Comparison of ENCODE assay signal across 11 cellular contexts in the genomic region with DNA sequence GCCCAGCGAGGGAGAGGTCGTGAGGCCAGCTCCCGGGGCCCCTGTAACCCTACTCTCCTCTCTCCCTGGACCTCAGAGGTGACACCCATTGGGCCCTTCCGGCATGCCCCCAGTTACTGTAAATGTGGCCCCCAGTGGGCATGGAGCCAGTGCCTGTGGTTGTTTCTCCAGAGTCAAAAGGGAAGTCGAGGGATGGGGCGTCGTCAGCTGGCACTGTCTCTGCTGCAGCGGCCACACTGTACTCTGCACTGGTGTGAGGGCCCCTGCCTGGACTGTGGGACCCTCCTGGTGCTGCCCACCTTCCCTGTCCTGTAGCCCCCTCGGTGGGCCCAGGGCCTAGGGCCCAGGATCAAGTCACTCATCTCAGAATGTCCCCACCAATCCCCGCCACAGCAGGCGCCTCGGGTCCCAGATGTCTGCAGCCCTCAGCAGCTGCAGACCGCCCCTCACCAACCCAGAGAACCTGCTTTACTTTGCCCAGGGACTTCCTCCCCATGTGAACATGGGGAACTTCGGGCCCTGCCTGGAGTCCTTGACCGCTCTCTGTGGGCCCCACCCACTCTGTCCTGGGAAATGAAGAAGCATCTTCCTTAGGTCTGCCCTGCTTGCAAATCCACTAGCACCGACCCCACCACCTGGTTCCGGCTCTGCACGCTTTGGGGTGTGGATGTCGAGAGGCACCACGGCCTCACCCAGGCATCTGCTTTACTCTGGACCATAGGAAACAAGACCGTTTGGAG. TPM values are rescaled to one million over a fixed set of nuclear protein-coding genes. Genes with fewer than 3 reads are reported as not detected.
DNase-seq lines count a peak whose midpoint lies in the region; ATAC-seq, FAIRE-seq and TF ChIP-seq lines count a peak whose summit lies in the region.
"Had no signal": no experiment of that assay in that cellular context is flagged by ENCODE, and none has a peak within 500 bp of the region (broad histone marks: within the 10 kb centered on the region; RNA-seq: fewer than 3 reads in every experiment).

No MANE protein-coding gene starts in this region.

- no peaks in the 10 kb centered on the region for H3K9me1 ChIP-seq in K562 (ENCODE audit: control insufficient read depth, insufficient read depth, low read length)

- H3K9me3 ChIP-seq in liver (ENCODE audit: control insufficient read depth in 4 of 4, low read length in 3 of 4) (no peaks in the 10 kb centered on the region), HepG2 (ENCODE audit: low read length) (no peaks in the 10 kb centered on the region), K562 (replicated peaks; ENCODE audit: control insufficient read depth, insufficient read depth, low read depth, low read length) (no peaks in the 10 kb centered on the region), muscle layer of colon (ENCODE audit: low read length) (no peaks in the 10 kb centered on the region)

- H2AFZ ChIP-seq in HepG2 (ENCODE audit: low read length) = no peak overlapping the region
- peak overlapping the region; percentile 66 for H2AFZ ChIP-seq in K562 (ENCODE audit: low read depth, low read length)

- CTCF ChIA-PET in HepG2 (lab: Yijun Ruan, JAX; ENCODE audit: low intra/inter-chr PET ratio, low total read pairs) = no interaction called here
- CTCF ChIA-PET in K562 (lab: Yijun Ruan, JAX; ENCODE audit: low intra/inter-chr PET ratio) = no interaction called here

- H3K4me3 ChIP-seq in liver (ENCODE audit: low read depth in 1 of 3, low read length in 3 of 3) (no peak overlapping the region), HepG2 (replicated peaks in 1 of 3; ENCODE audit: insufficient read depth in 1 of 3, low read depth in 2 of 3, low read length in 3 of 3) (no peak overlapping the region), K562 (no peak overlapping the region), muscle layer of colon (ENCODE audit: low read depth in 1 of 2, low read length in 2 of 2) (no peak overlapping the region)

- ATAC-seq in HepG2 = no peak
- ATAC-seq in K562 = no peak
- ATAC-seq in HG02885 (IDR thresholded peaks at IDR 0.05; ENCODE audit: poor library complexity, unreplicated experiment) = no peak

- POLR2A ChIA-PET in HepG2 (lab: Yijun Ruan, JAX) (no interaction called here), K562 (lab: Yijun Ruan, JAX) (interaction anchor here (0.7 to 0.8 kb wide), 2 partner anchors 17 to 234 kb away, joined by 3 to 4 read pairs; no protein-coding TSS in a partner anchor)

- in situ Hi-C loops in HepG2 (cut with HindIII; ENCODE audit: extremely low pct_ligation_motif_present, low pct_unique_long_range_greater_than_20kb) (no loop called here), K562 (cut with MboI) (no loop called here)

- no peak overlapping the region for H3K4me2 ChIP-seq in HepG2 (ENCODE audit: low read depth, low read length)
- no peak overlapping the region for H3K4me2 ChIP-seq in K562 (ENCODE audit: insufficient read depth, low read length)

- BruUV-seq in HepG2 (replicated peaks; lab: Mats Ljungman, UMichigan) (no TSS peak), K562 (replicated peaks; lab: Mats Ljungman, UMichigan) (no TSS peak)

- DNase-seq in HepG2 (ENCODE audit: low spot score) (no peak), K562 (ENCODE audit: extremely low read depth in 1 of 4, low spot score in 3 of 4) (no peak), NCI-H226 (no peak), cortex of kidney (lab: John Stamatoyannopoulos, UW) (no peak), NCI-H748 treated with DMSO at 0.1 percent for 48 hours (lab: John Stamatoyannopoulos, UW) (no peak)
- DNase-seq: activated gamma-delta T cell treated with Interleukin-2 at 50 U/mL for 16 hours, COR-L47 had no signal

- no peak overlapping the region for H3K9ac ChIP-seq in liver (ENCODE audit: low read depth in 1 of 2, low read length in 2 of 2)
- H3K9ac ChIP-seq in HepG2 (ENCODE audit: insufficient read depth, low read depth, low read length) = no peak overlapping the region
- peak overlapping the region in 1 of 2 experiments; percentile 32; a peak in 2 of 4 replicates for H3K9ac ChIP-seq in K562 (ENCODE audit: insufficient read depth in 1 of 2, low read depth in 2 of 2, low read length in 2 of 2)
- H3K9ac ChIP-seq in muscle layer of colon (ENCODE audit: low read length) = no peak overlapping the region

- H4K20me1 ChIP-seq in HepG2 (ENCODE audit: insufficient read depth, low read length) = no peaks in the 10 kb centered on the region
- H4K20me1 ChIP-seq in K562 (replicated peaks; ENCODE audit: control insufficient read depth, insufficient read depth, low read length) = no peaks in the 10 kb centered on the region

- no peaks in the 10 kb centered on the region for H3K79me2 ChIP-seq in HepG2 (ENCODE audit: insufficient read depth, low read length)
- no peaks in the 10 kb centered on the region for H3K79me2 ChIP-seq in K562 (ENCODE audit: control insufficient read depth, insufficient read depth, low read length)

- TF ChIP-seq POLR2A in HepG2 (IDR thresholded peaks at IDR 0.05; ENCODE audit: insufficient read depth in 1 of 2, low read depth in 2 of 2, low read length in 2 of 2) (no peak), K562 (conservative IDR thresholded peaks at IDR 0.05) (no peak)

- H3K27me3 ChIP-seq in liver (ENCODE audit: control insufficient read depth in 4 of 4, insufficient read depth in 4 of 4, low read length in 3 of 4) (no peaks in the 10 kb centered on the region), HepG2 (ENCODE audit: control insufficient read depth in 1 of 2, insufficient read depth in 2 of 2, low read length in 2 of 2) (peaks cover 5 to 53% of the 10 kb centered on the region in 2 experiments; a peak in 4 of 5 replicates), K562 (ENCODE audit: control insufficient read depth in 2 of 2, insufficient read depth in 2 of 2, low read length in 2 of 2) (no peaks in the 10 kb centered on the region), muscle layer of colon (ENCODE audit: control insufficient read depth in 1 of 2, insufficient read depth in 2 of 2, low read length in 2 of 2) (no peaks in the 10 kb centered on the region)

- 81% methylated on average over 21 of the region's 21 CpGs for WGBS in liver
- WGBS in HepG2 (ENCODE audit: low lambda C conversion rate) = 68% methylated on average over 11 of the region's 21 CpGs
- 86% methylated on average over 20 of the region's 21 CpGs for WGBS in K562 (ENCODE audit: insufficient coverage, low coverage, missing lambda C conversion rate)

- H3K36me3 ChIP-seq in liver (ENCODE audit: control insufficient read depth in 4 of 4, insufficient read depth in 3 of 4, low read depth in 1 of 4, low read length in 3 of 4) = no peaks in the 10 kb centered on the region
- H3K36me3 ChIP-seq in HepG2 (replicated peaks in 1 of 2; ENCODE audit: control insufficient read depth in 1 of 2, insufficient read depth in 2 of 2, low read length in 2 of 2) = no peaks in the 10 kb centered on the region
- H3K36me3 ChIP-seq in K562 (ENCODE audit: control insufficient read depth, insufficient read depth, low read length) = peaks cover 33% of the 10 kb centered on the region; the same call in 1 of the 3 replicates
- no peaks in the 10 kb centered on the region for H3K36me3 ChIP-seq in muscle layer of colon (ENCODE audit: insufficient read depth, low read length)

- intact Hi-C loops in HepG2 (cut with micrococcal nuclease; ENCODE audit: unreplicated experiment) = no loop called here
- intact Hi-C loops in K562 (cut with micrococcal nuclease) = no loop called here

- peaks cover 2 to 22% (median 5%) of the 10 kb centered on the region in 4 donors for H3K4me1 ChIP-seq in liver (ENCODE audit: control insufficient read depth in 4 of 4, insufficient read depth in 4 of 4, low read length in 3 of 4)
- peaks cover 35% of the 10 kb centered on the region for H3K4me1 ChIP-seq in HepG2 (ENCODE audit: insufficient read depth, low read length)
- peaks cover 16 to 54% of the 10 kb centered on the region in 2 experiments for H3K4me1 ChIP-seq in K562 (replicated peaks in 1 of 2; ENCODE audit: control insufficient read depth in 2 of 2, insufficient read depth in 2 of 2, low read length in 2 of 2)
- peaks cover 6% of the 10 kb centered on the region for H3K4me1 ChIP-seq in muscle layer of colon (ENCODE audit: insufficient read depth, low read length)

- no peak for TF ChIP-seq CTCF in liver (IDR thresholded peaks at IDR 0.05; ENCODE audit: low read depth, low read length, missing input control)
- no peak for TF ChIP-seq CTCF in HepG2 (CRISPR knock-in tag; IDR thresholded peaks at IDR 0.05)
- TF ChIP-seq CTCF in K562 (IDR thresholded peaks at IDR 0.05 in 2 of 3, conservative IDR thresholded peaks at IDR 0.05 in 1 of 3; ENCODE audit: insufficient read depth in 2 of 3, low read depth in 1 of 3, low read length in 3 of 3) = no peak

- TF ChIP-seq EP300 in HepG2 (IDR thresholded peaks at IDR 0.05; ENCODE audit: low read depth in 2 of 2, low read length in 2 of 2) (no peak), HepG2 (CRISPR knock-in tag; IDR thresholded peaks at IDR 0.05; ENCODE audit: borderline replicate concordance) (no peak), K562 (IDR thresholded peaks at IDR 0.05; ENCODE audit: low read length) (no peak)

- H3K27ac ChIP-seq in liver (ENCODE audit: low read depth in 1 of 2, low read length in 2 of 2) (peak overlapping the region; percentile 66 to 68), HepG2 (ENCODE audit: extremely low read length, insufficient read depth, low read length) (no peak overlapping the region), K562 (ENCODE audit: extremely low read depth, low read depth, low read length) (peak overlapping the region; percentile 36; the same call in 1 of the 3 replicates), muscle layer of colon (ENCODE audit: low read depth, low read length) (peak overlapping the region; percentile 60)

- FAIRE-seq in HepG2 (lab: Jason Lieb, UNC) (no peak), K562 (lab: Jason Lieb, UNC) (no peak)

- no peak for TF ChIP-seq RAD21 in liver (IDR thresholded peaks at IDR 0.05)
- no peak for TF ChIP-seq RAD21 in HepG2 (CRISPR knock-in tag; IDR thresholded peaks at IDR 0.05)
- TF ChIP-seq RAD21 in K562 (CRISPR knock-in tag; conservative IDR thresholded peaks at IDR 0.05 in 1 of 2, IDR thresholded peaks at IDR 0.05 in 1 of 2) = no peak

RNA-seq across cellular contexts. Expression of a gene that starts 23.7 kb away (rescaled TPM):
- total RNA-seq in liver (10 to 100 TPM; 16.0 to 16.9 TPM), HepG2 (2016; rRNA removed; fragmentation: Illumina TruSeq; extraction: Trizol) (0.04 TPM in 1 of 2 replicates, not detected in the other), K562 (2014; rRNA removed) (40.8 and 54.1 TPM in 2 replicates), K562 (2014; rRNA removed; fragmentation: Illumina TruSeq; extraction: Trizol) (17.5 and 22.7 TPM in 2 replicates), K562 (2015; rRNA removed; fragmentation: Illumina TruSeq; extraction: Trizol) (21.7 and 23.1 TPM in 2 replicates), K562 (2021) (91.3 and 91.6 TPM in 2 replicates)
- polyA plus RNA-seq in liver (10 to 100 TPM in 1 of 2 donors, 1 to 10 TPM in 1; 7.2 to 19.6 TPM), HepG2 (2011; rRNA removed) (0.11 and 0.29 TPM in 2 replicates), K562 (2011; rRNA removed) (36.0 and 48.1 TPM in 2 replicates), K562 (2014; fragmentation: Illumina TruSeq; extraction: Trizol) (40.9 and 48.0 TPM in 2 replicates), K562 (2014; fragmentation: Nextera tagmentation; extraction: Ambion mirVana) (1 to 10 TPM; 8.8 to 9.0 TPM), K562 (2014; rRNA removed) (43.7 and 47.2 TPM in 2 replicates)
- total RNA-seq in HepG2 (2016; cell fraction: cytosol; rRNA removed; fragmentation: Illumina TruSeq; extraction: Trizol; ENCODE audit: low read depth) = not detected in 2 replicates
- total RNA-seq in HepG2 (2016; cell fraction: insoluble cytoplasmic fraction; rRNA removed; fragmentation: Illumina TruSeq; extraction: Trizol) = not detected in 2 replicates
- not detected in 2 replicates for total RNA-seq in HepG2 (2016; cell fraction: membrane; rRNA removed; fragmentation: Illumina TruSeq; extraction: Trizol)
- not detected in 2 replicates for total RNA-seq in HepG2 (2016; cell fraction: nucleus; rRNA removed; fragmentation: Illumina TruSeq; extraction: Trizol)
- 0.05 and 0.07 TPM in 2 replicates for polyA plus RNA-seq in HepG2 (2011; cell fraction: cytosol; rRNA removed)
- 0.05 TPM in 2 replicates for polyA plus RNA-seq in HepG2 (2011; cell fraction: nucleus; rRNA removed)
- not detected in 2 replicates for polyA plus RNA-seq in HepG2 (2012)
- not detected in 2 replicates for polyA plus RNA-seq in HepG2 (2016; cell fraction: cytosol; fragmentation: Illumina TruSeq; extraction: Trizol; ENCODE audit: low read depth)
- not detected in 2 replicates for polyA plus RNA-seq in HepG2 (2016; cell fraction: insoluble cytoplasmic fraction; fragmentation: Illumina TruSeq; extraction: Trizol; ENCODE audit: low read depth)
- polyA plus RNA-seq in HepG2 (2016; cell fraction: membrane; fragmentation: Illumina TruSeq; extraction: Trizol; ENCODE audit: low read depth) = not detected in 2 replicates
- not detected in 2 replicates for polyA plus RNA-seq in HepG2 (2016; cell fraction: nucleus; fragmentation: Illumina TruSeq; extraction: Trizol; ENCODE audit: insufficient read depth, low read depth)
- 0.14 and 1.1 TPM in 2 replicates for polyA minus RNA-seq in HepG2 (2011; rRNA and poly(A)+ RNA removed; ENCODE audit: low replicate concordance)
- polyA minus RNA-seq in HepG2 (2011; cell fraction: cytosol; rRNA and poly(A)+ RNA removed) = not detected in 2 replicates
- 0.90 TPM in 1 of 2 replicates, not detected in the other for polyA minus RNA-seq in HepG2 (2011; cell fraction: nucleus; rRNA and poly(A)+ RNA removed)
- 26.1 and 74.5 TPM in 2 replicates for total RNA-seq in K562 (2011; cell fraction: chromatin; rRNA removed; ENCODE audit: low replicate concordance)
- total RNA-seq in K562 (2011; cell fraction: nucleolus; rRNA removed) = 83.4 and 97.6 TPM in 2 replicates
- 68.4 and 69.2 TPM in 2 replicates for total RNA-seq in K562 (2011; cell fraction: nucleoplasm; rRNA removed)
- polyA plus RNA-seq in K562 (2011; cell fraction: cytosol; rRNA removed) = 54.9 and 115 TPM in 2 replicates
- 12.4 and 19.5 TPM in 2 replicates for polyA plus RNA-seq in K562 (2011; cell fraction: nucleus; rRNA removed)
- polyA plus RNA-seq in K562 (2012) = 37.7 and 41.4 TPM in 2 replicates
- 19.0 and 26.6 TPM in 2 replicates for polyA minus RNA-seq in K562 (2011; rRNA and poly(A)+ RNA removed)
- polyA minus RNA-seq in K562 (2011; cell fraction: cytosol; rRNA and poly(A)+ RNA removed) = 46.3 and 70.4 TPM in 2 replicates
- polyA minus RNA-seq in K562 (2011; cell fraction: nucleus; rRNA and poly(A)+ RNA removed) = 13.3 and 24.2 TPM in 2 replicates
- total RNA-seq: HT-29 had no signal

Comparison
In these comparisons a context has a peak if more than half of its experiments do, and no peak if none do; other contexts are left out.
1. RNA of a gene that starts 23.7 kb away (total RNA-seq): 17.5 to 97.6 TPM in K562 and 16.0 to 16.9 TPM in liver; 0.04 TPM in HepG2; every median in the first group is over 10 times any median in the second.